ENCODE assay signal across 9 cellular contexts in genomic region chr10:7337431-7338171, GRCh38.
DNase-seq lines count a peak whose midpoint lies in the region; ATAC-seq and TF ChIP-seq lines count a peak whose summit lies in the region.
"Had no signal": no experiment of that assay in that cellular context is flagged by ENCODE, and none has a peak within 500 bp of the region (broad histone marks: within the 10 kb centered on the region; RNA-seq: fewer than 3 reads in every experiment).

No MANE protein-coding gene starts in this region.

- H3F3A ChIP-seq in OCI-LY1 (ENCODE audit: insufficient read depth, low read length) = no peaks in the 10 kb centered on the region

- H2AFZ ChIP-seq in OCI-LY1 (ENCODE audit: low read length) (no peak overlapping the region), osteoblast (ENCODE audit: low read length) (no peak overlapping the region)

- no peaks in the 10 kb centered on the region for H3K36me3 ChIP-seq in heart right ventricle
- no peaks in the 10 kb centered on the region; the same call in 1 of the 2 replicates for H3K36me3 ChIP-seq in OCI-LY1 (ENCODE audit: insufficient read depth, low read length)
- no peaks in the 10 kb centered on the region for H3K36me3 ChIP-seq in osteoblast (ENCODE audit: insufficient read depth, low read length)

- peak overlapping the region in 1 of 2 donors; percentile 67 for H3K27ac Mint-ChIP-seq in stimulated activated naive CD8-positive, alpha-beta T cell treated with anti-CD3 and anti-CD28 coated beads, Interleukin-15, amount 100 ng/mL, for 72 hours

- H3K27me3 Mint-ChIP-seq in stimulated activated naive CD8-positive, alpha-beta T cell treated with anti-CD3 and anti-CD28 coated beads, Interleukin-15, amount 100 ng/mL, for 72 hours = no peaks in the 10 kb centered on the region

- WGBS in heart right ventricle, 2 donors = 68 to 74% methylated on average over 7 of the region's 7 CpGs

- no peaks in the 10 kb centered on the region for H3K9me3 Mint-ChIP-seq in stimulated activated naive CD8-positive, alpha-beta T cell treated with anti-CD3 and anti-CD28 coated beads, Interleukin-15, amount 100 ng/mL, for 72 hours

- H3K9me2 ChIP-seq in OCI-LY1 (ENCODE audit: low read depth, low read length) = no peaks in the 10 kb centered on the region

- H3K4me3 ChIP-seq in heart right ventricle = no peak overlapping the region
- H3K4me3 ChIP-seq in OCI-LY1 (ENCODE audit: low read depth, low read length, poor library complexity, severe bottlenecking) = no peak overlapping the region
- H3K4me3 ChIP-seq in osteoblast (ENCODE audit: insufficient read depth, low read length) = no peak overlapping the region

- H3K9ac ChIP-seq in OCI-LY1 (ENCODE audit: low read length) = no peak overlapping the region

- peaks cover 4 to 71% (median 47%) of the 10 kb centered on the region in 9 donors for H3K4me1 ChIP-seq in heart right ventricle
- peaks cover 12% of the 10 kb centered on the region for H3K4me1 ChIP-seq in OCI-LY1 (ENCODE audit: insufficient read depth, low read length, severe bottlenecking)
- H3K4me1 ChIP-seq in osteoblast (ENCODE audit: insufficient read depth, low read length) = no peaks in the 10 kb centered on the region

- H3K9me3 ChIP-seq in heart right ventricle (no peaks in the 10 kb centered on the region), OCI-LY1 (ENCODE audit: low read length) (no peaks in the 10 kb centered on the region), osteoblast (ENCODE audit: low read depth, low read length) (no peaks in the 10 kb centered on the region)

- no peaks in the 10 kb centered on the region for H4K20me1 ChIP-seq in OCI-LY1 (ENCODE audit: insufficient read depth, low read length)
- H4K20me1 ChIP-seq in osteoblast (ENCODE audit: insufficient read depth, low read length) = no peaks in the 10 kb centered on the region

- H3K27me3 ChIP-seq in heart right ventricle = no peaks in the 10 kb centered on the region
- H3K27me3 ChIP-seq in OCI-LY1 (ENCODE audit: insufficient read depth, low read length) = no peaks in the 10 kb centered on the region
- H3K27me3 ChIP-seq in osteoblast (ENCODE audit: insufficient read depth, low read length) = no peaks in the 10 kb centered on the region

- TF ChIP-seq CTCF in heart right ventricle (IDR thresholded peaks at IDR 0.05) = no peak
- no peak for TF ChIP-seq CTCF in OCI-LY1 (IDR thresholded peaks at IDR 0.05; ENCODE audit: low read length)
- no peak for TF ChIP-seq CTCF in osteoblast (IDR thresholded peaks at IDR 0.05; ENCODE audit: extremely low read depth, low read depth, low read length)

- intact Hi-C loops in heart right ventricle (cut with DNase I) = loop anchor here in 2 of 10 donors (5.0 to 10.0 kb wide), 3 partner anchors 67 to 73 kb away; no protein-coding TSS in a partner anchor
- intact Hi-C loops in left ventricle myocardium superior (cut with micrococcal nuclease) = no loop called here

- peaks cover 9% of the 10 kb centered on the region; the same call in 1 of the 2 replicates for H3K79me2 ChIP-seq in OCI-LY1 (ENCODE audit: insufficient read depth, low read length)
- H3K79me2 ChIP-seq in osteoblast (ENCODE audit: insufficient read depth, low read length) = no peaks in the 10 kb centered on the region

- no peak for DNase-seq in heart right ventricle
- DNase-seq in left ventricle myocardium superior = no peak
- peak; percentile 15 to 35 for DNase-seq in stimulated activated naive CD8-positive, alpha-beta T cell treated with anti-CD3 and anti-CD28 coated beads, Interleukin-15, amount 100 ng/mL, for 72 hours
- no peak for DNase-seq in osteoblast (ENCODE audit: insufficient read length, low spot score, missing footprints)
- DNase-seq in T-helper 2 cell = no peak
- DNase-seq in GM19238 (ENCODE audit: insufficient read length, low spot score) = no peak

- H3K4me3 Mint-ChIP-seq in stimulated activated naive CD8-positive, alpha-beta T cell treated with anti-CD3 and anti-CD28 coated beads, Interleukin-15, amount 100 ng/mL, for 72 hours = peak overlapping the region in 1 of 2 donors; percentile 3

- H3K27ac ChIP-seq in heart right ventricle (peak overlapping the region in 6 of 10 donors; percentile 3 to 57 (median 32)), OCI-LY1 (ENCODE audit: low read depth, low read length, poor library complexity, severe bottlenecking) (peak overlapping the region; percentile 39), osteoblast (ENCODE audit: low read depth, low read length) (no peak overlapping the region)
- H3K27ac ChIP-seq: C4-2B had no signal

- peaks cover 64% of the 10 kb centered on the region for H3K4me1 Mint-ChIP-seq in stimulated activated naive CD8-positive, alpha-beta T cell treated with anti-CD3 and anti-CD28 coated beads, Interleukin-15, amount 100 ng/mL, for 72 hours

- peak in 2 of 8 donors; percentile 18 to 38 for ATAC-seq in heart right ventricle
- no peak for ATAC-seq in left ventricle myocardium superior
- ATAC-seq in HG02852 (IDR thresholded peaks at IDR 0.05; ENCODE audit: unreplicated experiment) = peak; percentile 85
- peak; percentile 83 for ATAC-seq in stimulated activated naive CD8-positive, alpha-beta T cell treated with anti-CD3 and anti-CD28 coated beads, Interleukin-15, amount 100 ng/mL, for 72 hours

- H3K4me2 ChIP-seq in OCI-LY1 (ENCODE audit: low read length) = peak overlapping the region; percentile 8; the same call in 1 of the 2 replicates
- no peak overlapping the region for H3K4me2 ChIP-seq in osteoblast (ENCODE audit: insufficient read depth, low read length)

Comparison
In these comparisons a context has a peak if more than half of its experiments do, and no peak if none do; other contexts are left out.
1. DNase-seq: peak in stimulated activated naive CD8-positive, alpha-beta T cell treated with anti-CD3 and anti-CD28 coated beads, Interleukin-15, amount 100 ng/mL, for 72 hours (2 of 2); none in heart right ventricle (0 of 2), left ventricle myocardium superior (single experiment), osteoblast (single experiment), T-helper 2 cell (0 of 5) and GM19238 (single experiment).